ENCODE assay signal across 25 cellular contexts in the genomic region with DNA sequence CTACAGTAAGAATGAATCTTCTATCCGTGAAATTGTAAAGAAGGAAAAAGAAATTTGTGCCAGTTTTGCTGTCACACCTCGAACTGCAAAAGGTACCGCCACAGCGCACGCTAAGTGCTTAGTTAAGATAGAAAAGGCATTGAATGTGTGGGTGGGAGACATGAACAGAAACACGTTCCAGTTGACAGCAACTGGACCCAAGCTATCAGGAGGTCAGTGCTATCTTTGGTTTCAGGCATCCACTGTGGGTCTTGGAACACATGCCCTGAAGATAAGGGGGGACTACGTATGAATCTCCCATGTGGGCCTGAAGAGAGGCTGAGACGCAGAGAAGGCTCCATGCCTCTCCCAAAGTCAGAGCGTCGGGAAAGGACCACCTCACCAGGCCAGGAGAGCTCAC.
"Had no signal": no experiment of that assay in that cellular context is flagged by ENCODE, and none has a peak within 500 bp of the region (broad histone marks: within the 10 kb centered on the region; RNA-seq: fewer than 3 reads in every experiment).

No MANE protein-coding gene starts in this region.

- H3K36me3 Mint-ChIP-seq: activated naive CD4-positive, alpha-beta T cell treated with anti-CD3 and anti-CD28 coated beads, Interleukin-2, amount 50 U/mL, for 72 hours had no signal

- ATAC-seq: activated naive CD4-positive, alpha-beta T cell treated with anti-CD3 and anti-CD28 coated beads, Interleukin-2, amount 50 U/mL, for 72 hours; activated T-cell treated with anti-CD3 and anti-CD28 coated beads, Interleukin-2, amount 50 U/mL, for 4 hours; left lobe of liver; mucosa of descending colon; psoas muscle had no signal

- H3K79me2 ChIP-seq: parathyroid adenoma had no signal

- H3K4me3 Mint-ChIP-seq: activated CD4-positive, alpha-beta memory T cell treated with anti-CD3 and anti-CD28 coated beads for 36 hours; activated CD4-positive, alpha-beta T cell treated with anti-CD3 and anti-CD28 coated beads, Interleukin-2, amount 10 ng/mL, durations not matched to agents 24 days and 14 days; activated T-cell treated with anti-CD3 and anti-CD28 coated beads, Interleukin-2, amount 50 U/mL, for 4 hours; T-helper 2 cell treated with Interferon-gamma antibody and Interleukin-4, amounts not matched to agents 5 μg/mL and 100 μg/mL, for 36 hours had no signal

- H3K9me3 ChIP-seq: mucosa of descending colon, psoas muscle, spleen, suprapubic skin, tibial artery had no signal

- H3K4me3 ChIP-seq: cardiac muscle cell, coronary artery, dorsolateral prefrontal cortex, mucosa of descending colon, psoas muscle, spleen, suprapubic skin, tibial artery had no signal

- H3K27me3 ChIP-seq: cardiac muscle cell, dorsolateral prefrontal cortex, spleen, suprapubic skin, tibial artery had no signal

- H3K9me3 Mint-ChIP-seq: activated CD4-positive, alpha-beta memory T cell treated with anti-CD3 and anti-CD28 coated beads for 36 hours; activated CD4-positive, alpha-beta T cell treated with anti-CD3 and anti-CD28 coated beads, Interleukin-2, amount 10 ng/mL, durations not matched to agents 24 days and 14 days; activated naive CD4-positive, alpha-beta T cell treated with anti-CD3 and anti-CD28 coated beads, Interleukin-2, amount 50 U/mL, for 72 hours; activated T-cell treated with anti-CD3 and anti-CD28 coated beads, Interleukin-2, amount 50 U/mL, for 4 hours; T-helper 2 cell treated with Interferon-gamma antibody and Interleukin-4, amounts not matched to agents 5 μg/mL and 100 μg/mL, for 36 hours had no signal

- H3K27me3 Mint-ChIP-seq: activated CD4-positive, alpha-beta memory T cell treated with anti-CD3 and anti-CD28 coated beads for 36 hours; activated CD4-positive, alpha-beta T cell treated with anti-CD3 and anti-CD28 coated beads, Interleukin-2, amount 10 ng/mL, durations not matched to agents 24 days and 14 days had no signal

- DNase-seq: activated CD4-positive, alpha-beta memory T cell treated with anti-CD3 and anti-CD28 coated beads for 36 hours; activated CD4-positive, alpha-beta T cell treated with anti-CD3 and anti-CD28 coated beads, Interleukin-2, amount 10 ng/mL, durations not matched to agents 24 days and 14 days; activated CD4-positive, CD25-positive, alpha-beta regulatory T cell treated with anti-CD3 and anti-CD28 coated beads, Interleukin-2, amount 50 U/mL, for 72 hours; activated CD8-positive, alpha-beta memory T cell treated with anti-CD3 and anti-CD28 coated beads, Interleukin-2, amount 50 U/mL, for 4 hours; activated naive CD4-positive, alpha-beta T cell; activated T-cell treated with anti-CD3 and anti-CD28 coated beads, Interleukin-2, amount 50 U/mL, for 4 hours; dorsolateral prefrontal cortex; effector memory CD4-positive, alpha-beta T cell; head of caudate nucleus; hypothalamus; nucleus accumbens; psoas muscle; spleen; stimulated activated naive CD4-positive, alpha-beta T cell; T-helper 1 cell; tibial artery had no signal

- H3K9ac ChIP-seq: parathyroid adenoma had no signal

- FAIRE-seq: TTC549 had no signal

- H3K27ac ChIP-seq: cardiac muscle cell, coronary artery, parathyroid adenoma, spleen, suprapubic skin, tibial artery had no signal

- H3K4me1 ChIP-seq: parathyroid adenoma had no signal

- H3K27ac Mint-ChIP-seq: activated CD4-positive, alpha-beta memory T cell treated with anti-CD3 and anti-CD28 coated beads for 36 hours; activated CD4-positive, alpha-beta T cell treated with anti-CD3 and anti-CD28 coated beads, Interleukin-2, amount 10 ng/mL, durations not matched to agents 24 days and 14 days; activated naive CD4-positive, alpha-beta T cell treated with anti-CD3 and anti-CD28 coated beads, Interleukin-2, amount 50 U/mL, for 72 hours; T-helper 2 cell treated with Interferon-gamma antibody and Interleukin-4, amounts not matched to agents 5 μg/mL and 100 μg/mL, for 36 hours had no signal

- H2AFZ ChIP-seq: parathyroid adenoma had no signal
